8 cellular contexts compared by ENCODE assay signal in genomic region chr4:100742045-100742444, GRCh38.
DNase-seq lines count a peak whose midpoint lies in the region; ATAC-seq and TF ChIP-seq lines count a peak whose summit lies in the region.

No MANE protein-coding gene starts in this region.

- H3K4me3 Mint-ChIP-seq in neural progenitor cell: no peak overlapping the region
- no peak overlapping the region for H3K4me3 Mint-ChIP-seq in effector memory CD8-positive, alpha-beta T cell

- peaks cover 6% of the 10 kb centered on the region for H3K9me3 Mint-ChIP-seq in neural progenitor cell
- H3K9me3 Mint-ChIP-seq in effector memory CD8-positive, alpha-beta T cell: no peaks in the 10 kb centered on the region

- no peaks in the 10 kb centered on the region for H3K4me1 Mint-ChIP-seq in neural progenitor cell
- no peaks in the 10 kb centered on the region for H3K4me1 Mint-ChIP-seq in effector memory CD8-positive, alpha-beta T cell (ENCODE audit: low read depth in 2 of 2)

- H3K27me3 ChIP-seq in Karpas-422 (ENCODE audit: low read length): no peaks in the 10 kb centered on the region
- H3K27me3 ChIP-seq in neural progenitor cell: no peaks in the 10 kb centered on the region

- H3K79me2 ChIP-seq in Karpas-422 (ENCODE audit: low read length): no peaks in the 10 kb centered on the region
- no peaks in the 10 kb centered on the region for H3K79me2 ChIP-seq in neural progenitor cell (ENCODE audit: low read depth)

- no peak overlapping the region for H3K27ac ChIP-seq in Karpas-422 (ENCODE audit: low read length)
- no peak overlapping the region for H3K27ac ChIP-seq in neural progenitor cell

- no peak overlapping the region for H2AFZ ChIP-seq in Karpas-422 (ENCODE audit: low read length)
- H2AFZ ChIP-seq in neural progenitor cell (replicated peaks): no peak overlapping the region

- peak; percentile 37 for TF ChIP-seq CTCF in neural progenitor cell (IDR thresholded peaks at IDR 0.05)

- no peak overlapping the region for H3K9ac ChIP-seq in Karpas-422 (ENCODE audit: low read length)
- H3K9ac ChIP-seq in neural progenitor cell: no peak overlapping the region

- H3K9me3 ChIP-seq in Karpas-422 (ENCODE audit: low read length) (no peaks in the 10 kb centered on the region), neural progenitor cell (ENCODE audit: low read depth) (no peaks in the 10 kb centered on the region)

- ATAC-seq in effector memory CD8-positive, alpha-beta T cell (replicated peaks): no peak

- H3K9me2 ChIP-seq in Karpas-422 (replicated peaks; ENCODE audit: insufficient read depth, low read length): no peaks in the 10 kb centered on the region

- H4K20me1 ChIP-seq in Karpas-422 (ENCODE audit: insufficient read depth, low read depth, low read length): no peaks in the 10 kb centered on the region
- no peaks in the 10 kb centered on the region for H4K20me1 ChIP-seq in neural progenitor cell (ENCODE audit: low read depth)

- H3K4me1 ChIP-seq in Karpas-422 (ENCODE audit: low read length) (no peaks in the 10 kb centered on the region), neural progenitor cell (peaks cover 6% of the 10 kb centered on the region)

- no peaks in the 10 kb centered on the region for H3K27me3 Mint-ChIP-seq in neural progenitor cell (ENCODE audit: insufficient read depth, low read depth)
- H3K27me3 Mint-ChIP-seq in effector memory CD8-positive, alpha-beta T cell: no peaks in the 10 kb centered on the region

- H3K4me3 ChIP-seq in Karpas-422 (ENCODE audit: low read length) (no peak overlapping the region), neural progenitor cell (no peak overlapping the region)

- H3K4me2 ChIP-seq in Karpas-422 (ENCODE audit: low read depth, low read length, poor library complexity, severe bottlenecking) (no peak overlapping the region), neural progenitor cell (no peak overlapping the region)

- no peaks in the 10 kb centered on the region for H3F3A ChIP-seq in neural progenitor cell (ENCODE audit: low read depth)

- H3K36me3 Mint-ChIP-seq in neural progenitor cell: no peaks in the 10 kb centered on the region
- no peaks in the 10 kb centered on the region for H3K36me3 Mint-ChIP-seq in effector memory CD8-positive, alpha-beta T cell (ENCODE audit: insufficient read depth)

- no peak overlapping the region for H3K27ac Mint-ChIP-seq in neural progenitor cell
- H3K27ac Mint-ChIP-seq in effector memory CD8-positive, alpha-beta T cell: no peak overlapping the region

- peak; percentile 18 for DNase-seq in EL
- DNase-seq in Karpas-422: peak; percentile 59
- peak; percentile 18 for DNase-seq in brain pericyte (ENCODE audit: low read depth, low spot score)
- DNase-seq in neural progenitor cell (ENCODE audit: low spot score): peak; percentile 4
- DNase-seq in stimulated activated CD4-positive, alpha-beta T cell treated with anti-CD3 and anti-CD28 coated beads, Interleukin-15, amount 100 ng/mL, for 24 hours: no peak
- no peak for DNase-seq in effector CD4-positive, alpha-beta T cell
- DNase-seq in effector memory CD8-positive, alpha-beta T cell: no peak
- DNase-seq in HuH-7.5 (ENCODE audit: low spot score): no peak

- H3K36me3 ChIP-seq in Karpas-422 (ENCODE audit: insufficient read depth, low read length) (no peaks in the 10 kb centered on the region), neural progenitor cell (no peaks in the 10 kb centered on the region)

Comparison
In these comparisons a context has a peak if more than half of its experiments do, and no peak if none do; other contexts are left out.
1. DNase-seq: peak in EL (single experiment), Karpas-422 (single experiment), brain pericyte (single experiment) and neural progenitor cell (single experiment); none in stimulated activated CD4-positive, alpha-beta T cell treated with anti-CD3 and anti-CD28 coated beads, Interleukin-15, amount 100 ng/mL, for 24 hours (single experiment), effector CD4-positive, alpha-beta T cell (single experiment), effector memory CD8-positive, alpha-beta T cell (0 of 3) and HuH-7.5 (single experiment).